Comparison of ENCODE assay signal across 20 cellular contexts in genomic region chr7:134813668-134814067, GRCh38. TPM values are rescaled to one million over a fixed set of nuclear protein-coding genes. Genes with fewer than 3 reads are reported as not detected.
DNase-seq lines count a peak whose midpoint lies in the region; ATAC-seq and TF ChIP-seq lines count a peak whose summit lies in the region.
"Had no signal": no experiment of that assay in that cellular context is flagged by ENCODE, and none has a peak within 500 bp of the region (broad histone marks: within the 10 kb centered on the region; RNA-seq: fewer than 3 reads in every experiment).

No MANE protein-coding gene starts in this region.

- H3K9me3 Mint-ChIP-seq in natural killer cell treated with Interleukin-12 subunit alpha and Interleukin-12 subunit beta and Interleukin-15 and Interleukin-18, amount 100 ng/mL, for 72 hours = peaks cover 7% of the 10 kb centered on the region
- H3K9me3 Mint-ChIP-seq: endodermal cell had no signal

- H3K27ac Mint-ChIP-seq in natural killer cell treated with Interleukin-12 subunit alpha and Interleukin-12 subunit beta and Interleukin-15 and Interleukin-18, amount 100 ng/mL, for 72 hours = no peak overlapping the region
- H3K27ac Mint-ChIP-seq: endodermal cell had no signal

- no peak overlapping the region for H4K91ac ChIP-seq in mesenchymal stem cell (ENCODE audit: low read length)

- H4K8ac ChIP-seq in mesenchymal stem cell (ENCODE audit: low read length) = no peak overlapping the region

- ATAC-seq in HG03378 (IDR thresholded peaks at IDR 0.05; ENCODE audit: unreplicated experiment) (no peak), GM18861 (IDR thresholded peaks at IDR 0.05; ENCODE audit: unreplicated experiment) (no peak), HG03025 (IDR thresholded peaks at IDR 0.05; ENCODE audit: low FRiP score, unreplicated experiment) (no peak)
- ATAC-seq in natural killer cell treated with Interleukin-12 subunit alpha and Interleukin-12 subunit beta and Interleukin-15 and Interleukin-18, amount 100 ng/mL, for 72 hours = no peak
- ATAC-seq: body of pancreas, left lobe of liver, PC-3 had no signal

- H3K36me3 Mint-ChIP-seq in natural killer cell treated with Interleukin-12 subunit alpha and Interleukin-12 subunit beta and Interleukin-15 and Interleukin-18, amount 100 ng/mL, for 72 hours = no peaks in the 10 kb centered on the region

- DNase-seq in LHCN-M2 (ENCODE audit: low read depth) (peak; percentile 76), epithelial cell of esophagus (ENCODE audit: low read depth) (peak; percentile 44), mesenchymal stem cell (peak; percentile 97), stromal cell of bone marrow (ENCODE audit: low read depth) (peak; percentile 26)
- DNase-seq in natural killer cell treated with Interleukin-12 subunit alpha and Interleukin-12 subunit beta and Interleukin-15 and Interleukin-18, amount 100 ng/mL, for 72 hours (ENCODE audit: low spot score) = no peak
- DNase-seq: activated gamma-delta T cell, DND-41, endodermal cell, NCI-H1694, NCI-H524, ovary, PC-3, WERI-Rb-1 had no signal

- H3K79me1 ChIP-seq in mesenchymal stem cell (replicated peaks; ENCODE audit: low read length, poor library complexity, severe bottlenecking) = peaks cover 33% of the 10 kb centered on the region

- H3K14ac ChIP-seq in mesenchymal stem cell (ENCODE audit: low read length in 2 of 2) = no peak overlapping the region

- H3K27ac ChIP-seq in mesenchymal stem cell (ENCODE audit: low read length, poor library complexity, severe bottlenecking) = no peak overlapping the region
- H3K27ac ChIP-seq: C4-2B, suprapubic skin, WERI-Rb-1 had no signal

- no peak overlapping the region for H3K4me3 Mint-ChIP-seq in natural killer cell treated with Interleukin-12 subunit alpha and Interleukin-12 subunit beta and Interleukin-15 and Interleukin-18, amount 100 ng/mL, for 72 hours
- H3K4me3 Mint-ChIP-seq: endodermal cell had no signal

- H2BK5ac ChIP-seq in mesenchymal stem cell (ENCODE audit: low read depth, low read length, poor library complexity, severe bottlenecking) = no peak overlapping the region

- WGBS in mesenchymal stem cell = 18% methylated on average over 3 of the region's 3 CpGs

- H3K4me2 ChIP-seq in mesenchymal stem cell (ENCODE audit: low read length, poor library complexity, severe bottlenecking) = no peak overlapping the region

- TF ChIP-seq CTCF in epithelial cell of esophagus (IDR thresholded peaks at IDR 0.05; ENCODE audit: insufficient read depth, low read depth, low read length, missing control alignments) = no peak

- peaks cover 7 to 17% of the 10 kb centered on the region in 2 experiments for H3K36me3 ChIP-seq in mesenchymal stem cell (ENCODE audit: control insufficient read depth in 1 of 2, insufficient read depth in 2 of 2, low read depth in 1 of 2, low read length in 2 of 2)
- H3K36me3 ChIP-seq: ovary, suprapubic skin, WERI-Rb-1 had no signal

- H2BK12ac ChIP-seq in mesenchymal stem cell (ENCODE audit: low read length in 2 of 2) = peak overlapping the region in 1 of 2 experiments; percentile 47

- H3K23ac ChIP-seq in mesenchymal stem cell (ENCODE audit: low read length in 2 of 2) = no peak overlapping the region

- no peaks in the 10 kb centered on the region for H3K27me3 ChIP-seq in mesenchymal stem cell (ENCODE audit: control insufficient read depth in 1 of 2, insufficient read depth in 1 of 2, low read length in 2 of 2)
- H3K27me3 ChIP-seq: body of pancreas, ovary, suprapubic skin had no signal

- H3K9ac ChIP-seq in mesenchymal stem cell (ENCODE audit: low read length) = no peak overlapping the region

- H3K9me3 ChIP-seq in mesenchymal stem cell (ENCODE audit: control insufficient read depth, low read length) = no peaks in the 10 kb centered on the region
- H3K9me3 ChIP-seq: body of pancreas, ovary, suprapubic skin had no signal

- no peak overlapping the region for H2BK15ac ChIP-seq in mesenchymal stem cell (ENCODE audit: low read depth, poor library complexity, severe bottlenecking)

- H3K4me3 ChIP-seq in epithelial cell of esophagus (ENCODE audit: low read length) (no peak overlapping the region), mesenchymal stem cell (ENCODE audit: insufficient read depth in 1 of 2, low read depth in 1 of 2, low read length in 2 of 2) (no peak overlapping the region)
- H3K4me3 ChIP-seq: body of pancreas, ovary, suprapubic skin had no signal

- H3K4me1 Mint-ChIP-seq in natural killer cell treated with Interleukin-12 subunit alpha and Interleukin-12 subunit beta and Interleukin-15 and Interleukin-18, amount 100 ng/mL, for 72 hours (ENCODE audit: low read depth in 2 of 2) = no peaks in the 10 kb centered on the region
- H3K4me1 Mint-ChIP-seq: endodermal cell had no signal

- no peak overlapping the region for H2AFZ ChIP-seq in mesenchymal stem cell (ENCODE audit: low read depth, low read length)

- H3K18ac ChIP-seq in mesenchymal stem cell (ENCODE audit: low read depth in 1 of 2, low read length in 2 of 2) = peak overlapping the region in 1 of 2 experiments; percentile 90

- H2AK5ac ChIP-seq in mesenchymal stem cell (ENCODE audit: low read length, severe bottlenecking) = no peak overlapping the region

- H3K4ac ChIP-seq in mesenchymal stem cell (ENCODE audit: low read depth in 1 of 2, low read length in 2 of 2) = peak overlapping the region in 1 of 2 experiments; percentile 99

- peaks cover 15 to 20% of the 10 kb centered on the region in 2 donors for H3K27me3 Mint-ChIP-seq in natural killer cell treated with Interleukin-12 subunit alpha and Interleukin-12 subunit beta and Interleukin-15 and Interleukin-18, amount 100 ng/mL, for 72 hours

- H3K4me1 ChIP-seq in mesenchymal stem cell (ENCODE audit: control insufficient read depth, insufficient read depth, low read depth, low read length) = peaks cover 3% of the 10 kb centered on the region

- H2BK120ac ChIP-seq in mesenchymal stem cell (ENCODE audit: low read depth, low read length) = no peak overlapping the region

RNA-seq across cellular contexts. Expression of gene CALD1, which starts 34.2 kb away (rescaled TPM):
- total RNA-seq in LHCN-M2 (2014; rRNA removed) = 188 and 230 TPM in 2 replicates
- polyA plus RNA-seq in LHCN-M2 (2012) = 342 TPM
- 820 TPM for polyA plus RNA-seq in mesenchymal stem cell (2013, experiment 1 of 2)
- 785 TPM for polyA plus RNA-seq in mesenchymal stem cell (2013, experiment 2 of 2)
- under 1 TPM; 0.11 to 0.40 TPM for total RNA-seq in natural killer cell treated with Interleukin-12 subunit alpha and Interleukin-12 subunit beta and Interleukin-15 and Interleukin-18, amount 100 ng/mL, for 72 hours

Comparison
In these comparisons a context has a peak if more than half of its experiments do, and no peak if none do; other contexts are left out.
1. RNA of gene CALD1, which starts 34.2 kb away (total RNA-seq): 188 to 230 TPM in LHCN-M2; 0.11 to 0.40 TPM in natural killer cell treated with Interleukin-12 subunit alpha and Interleukin-12 subunit beta and Interleukin-15 and Interleukin-18, amount 100 ng/mL, for 72 hours; every median in the first group is over 100 times any median in the second.